ENCODE assay signal across 10 cellular contexts in genomic region chr16:27225536-27226360, GRCh38. TPM values are rescaled to one million over a fixed set of nuclear protein-coding genes. Genes with fewer than 3 reads are reported as not detected.
A peak's percentile ranks its signal among the peaks of the same experiment; 100 is the strongest.
DNase-seq lines count a peak whose midpoint lies in the region; ATAC-seq and TF ChIP-seq lines count a peak whose summit lies in the region.
"Had no signal": no experiment of that assay in that cellular context is flagged by ENCODE, and none has a peak within 500 bp of the region (broad histone marks: within the 10 kb centered on the region; RNA-seq: fewer than 3 reads in every experiment).

No MANE protein-coding gene starts in this region.

- intact Hi-C loops in activated naive CD4-positive, alpha-beta T cell treated with anti-CD3 and anti-CD28 coated beads for 36 hours (cut with micrococcal nuclease) = no loop called here
- intact Hi-C loops in colonic mucosa (cut with DNase I) = loop anchor here (5.0 kb wide), 1 partner anchor 48 kb away; no protein-coding TSS in a partner anchor

- peak overlapping the region; percentile 37 to 69 for H3K9ac ChIP-seq in colonic mucosa (ENCODE audit: low read depth in 2 of 2, low read length in 2 of 2)

- no peak for DNase-seq in activated naive CD4-positive, alpha-beta T cell treated with anti-CD3 and anti-CD28 coated beads for 36 hours
- DNase-seq in activated naive CD4-positive, alpha-beta T cell treated with Interleukin-2 at 50 U/mL for 16 hours = no peak
- peak; percentile 56 for DNase-seq in NCI-H69 (lab: John Stamatoyannopoulos, UW)
- peak; percentile 76 for DNase-seq in colonic mucosa
- DNase-seq in cerebellar nuclear complex (lab: John Stamatoyannopoulos, UW) = no peak
- DNase-seq: BE2C had no signal

- no peak for TF ChIP-seq CTCF in colonic mucosa (IDR thresholded peaks at IDR 0.05)

- 51% methylated on average over 27 of the region's 27 CpGs for WGBS in thymus

- no peaks in the 10 kb centered on the region for H3K27me3 ChIP-seq in colonic mucosa
- H3K27me3 ChIP-seq in thymus (ENCODE audit: control insufficient read depth, insufficient read depth) = no peaks in the 10 kb centered on the region
- H3K27me3 ChIP-seq: BE2C, ovary had no signal

- H3K4me3 Mint-ChIP-seq in activated naive CD4-positive, alpha-beta T cell treated with anti-CD3 and anti-CD28 coated beads for 36 hours = no peak overlapping the region

- ATAC-seq in HG03025 (IDR thresholded peaks at IDR 0.05; ENCODE audit: low FRiP score, unreplicated experiment) (no peak), GM21786 (IDR thresholded peaks at IDR 0.05; ENCODE audit: unreplicated experiment) (no peak)

- peak overlapping the region; percentile 28 for H3K27ac Mint-ChIP-seq in activated naive CD4-positive, alpha-beta T cell treated with anti-CD3 and anti-CD28 coated beads for 36 hours

- peak overlapping the region; percentile 75 for H3K27ac ChIP-seq in colonic mucosa
- peak overlapping the region; percentile 26 for H3K27ac ChIP-seq in thymus (ENCODE audit: low read depth)
- H3K27ac ChIP-seq: ovary had no signal

- CTCF ChIA-PET in activated naive CD4-positive, alpha-beta T cell treated with anti-CD3 and anti-CD28 coated beads for 36 hours (lab: Charles Lee) = interaction anchor here (0.6 to 2.3 kb wide), 7 partner anchors 9 to 234 kb away, joined by 3 to 14 read pairs (median 4); no protein-coding TSS in a partner anchor

- H3K9me3 ChIP-seq in colonic mucosa (no peaks in the 10 kb centered on the region), thymus (ENCODE audit: control insufficient read depth) (peaks cover 1% of the 10 kb centered on the region)
- H3K9me3 ChIP-seq: BE2C, ovary had no signal

- peaks cover 28% of the 10 kb centered on the region for H3K4me1 Mint-ChIP-seq in activated naive CD4-positive, alpha-beta T cell treated with anti-CD3 and anti-CD28 coated beads for 36 hours (ENCODE audit: low read depth)

- H3K4me1 ChIP-seq in colonic mucosa = peaks cover 15% of the 10 kb centered on the region
- H3K4me1 ChIP-seq in thymus (ENCODE audit: control insufficient read depth, insufficient read depth, low read length) = peaks cover 17% of the 10 kb centered on the region

- peaks cover 20% of the 10 kb centered on the region for H3K36me3 Mint-ChIP-seq in activated naive CD4-positive, alpha-beta T cell treated with anti-CD3 and anti-CD28 coated beads for 36 hours (ENCODE audit: low read depth)

- H3K36me3 ChIP-seq in colonic mucosa = no peaks in the 10 kb centered on the region
- H3K36me3 ChIP-seq in thymus (ENCODE audit: control insufficient read depth, insufficient read depth) = peaks cover 32% of the 10 kb centered on the region
- H3K36me3 ChIP-seq: BE2C, ovary had no signal

- no peaks in the 10 kb centered on the region for H3K9me3 Mint-ChIP-seq in activated naive CD4-positive, alpha-beta T cell treated with anti-CD3 and anti-CD28 coated beads for 36 hours

- no peaks in the 10 kb centered on the region for H3K27me3 Mint-ChIP-seq in activated naive CD4-positive, alpha-beta T cell treated with anti-CD3 and anti-CD28 coated beads for 36 hours (ENCODE audit: low read depth)

- H3K4me3 ChIP-seq in colonic mucosa = peak overlapping the region; percentile 14
- H3K4me3 ChIP-seq in thymus (ENCODE audit: low read length) = no peak overlapping the region
- H3K4me3 ChIP-seq: ovary had no signal

RNA-seq across cellular contexts. Expression of gene KDM8, which starts 22.4 kb away (rescaled TPM):
- total RNA-seq in activated naive CD4-positive, alpha-beta T cell treated with anti-CD3 and anti-CD28 coated beads for 36 hours = 10 to 100 TPM; 11.3 to 13.9 TPM
- 1 to 10 TPM; 5.2 to 7.1 TPM for total RNA-seq in colonic mucosa
- 7.1 TPM for polyA plus RNA-seq in thymus

RNA-seq across cellular contexts. Expression of gene NSMCE1, which starts 42.8 kb away (rescaled TPM):
- 100 to 1,000 TPM; 112 to 117 TPM for total RNA-seq in activated naive CD4-positive, alpha-beta T cell treated with anti-CD3 and anti-CD28 coated beads for 36 hours
- total RNA-seq in colonic mucosa = 10 to 100 TPM; 37.6 to 58.2 TPM
- 69.5 TPM for polyA plus RNA-seq in thymus

Comparison
In these comparisons a context has a peak if more than half of its experiments do, and no peak if none do; other contexts are left out.
1. DNase-seq: peak in NCI-H69 (single experiment) and colonic mucosa (single experiment); none in activated naive CD4-positive, alpha-beta T cell treated with anti-CD3 and anti-CD28 coated beads for 36 hours (single experiment), activated naive CD4-positive, alpha-beta T cell treated with Interleukin-2 at 50 U/mL for 16 hours (single experiment) and cerebellar nuclear complex (0 of 2).